1 cellular context compared by ENCODE assay signal in genomic region chr22:25212337-25212736, GRCh38.
TF ChIP-seq lines count a peak whose summit lies in the region.

No MANE protein-coding gene starts in this region.

TF ChIP-seq in K562, 482 proteins besides CTCF, POLR2A, EP300 and RAD21:
- TF ChIP-seq TAF7 (tag; IDR thresholded peaks at IDR 0.05) (no peak), ZNF146 (CRISPR knock-in tag; IDR thresholded peaks at IDR 0.05; ENCODE audit: unreplicated experiment) (no peak), ZBTB40 (IDR thresholded peaks at IDR 0.05) (0 out of 2 replicates have a peak, but pooled peaks have one; percentile 20), ZBTB40 (CRISPR knock-in tag; IDR thresholded peaks at IDR 0.05) (no peak)
